In the genomic region with DNA sequence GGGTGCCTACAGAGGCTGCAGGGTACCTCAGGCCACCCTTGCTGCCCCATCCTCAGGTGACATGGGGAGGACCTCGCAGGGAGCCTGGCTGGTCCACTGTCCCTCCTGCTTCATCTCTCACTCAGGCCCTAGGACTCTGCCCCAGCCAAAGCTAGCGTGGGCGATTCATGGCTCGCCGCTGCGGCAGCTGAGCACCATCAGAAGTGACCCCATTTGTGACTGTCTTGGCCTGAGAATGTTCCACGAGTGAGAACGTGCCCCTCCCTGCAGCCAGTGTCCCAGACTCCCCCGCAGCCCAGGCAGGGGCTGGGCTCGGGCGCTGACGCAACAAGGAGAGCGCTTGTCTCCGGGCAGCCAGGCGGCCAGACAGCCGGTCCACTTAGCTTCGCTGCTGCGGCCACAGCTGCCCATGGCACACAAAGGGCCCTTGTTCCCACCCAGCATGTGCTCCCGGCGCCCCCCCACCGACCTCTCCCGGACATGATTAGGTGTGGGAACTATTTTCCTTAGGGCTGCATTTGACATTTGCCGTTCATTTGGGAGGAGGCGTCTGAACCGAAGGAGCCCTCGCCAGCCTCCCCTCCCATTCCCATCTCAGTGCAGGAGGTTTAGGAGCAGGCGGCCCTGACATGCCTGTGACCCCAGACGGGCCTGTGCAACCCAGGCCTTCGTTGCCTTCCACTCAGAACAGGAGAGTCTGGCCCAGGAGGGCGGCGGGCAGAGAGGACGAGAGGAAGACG, we compare ENCODE assay signal across 10 cellular contexts. TPM values are rescaled to one million over a fixed set of nuclear protein-coding genes. Genes with fewer than 3 reads are reported as not detected.
A peak's percentile ranks its signal among the peaks of the same experiment; 100 is the strongest.
DNase-seq lines count a peak whose midpoint lies in the region; ATAC-seq and FAIRE-seq lines count a peak whose summit lies in the region.
"Had no signal": no experiment of that assay in that cellular context is flagged by ENCODE, and none has a peak within 500 bp of the region (broad histone marks: within the 10 kb centered on the region; RNA-seq: fewer than 3 reads in every experiment).

No MANE protein-coding gene starts in this region.

- POLR2A ChIA-PET in activated CD4-positive, alpha-beta T cell treated with anti-CD3 and anti-CD28 coated beads for 36 hours (lab: Charles Lee), result no interaction called here

- H3K36me3 ChIP-seq in neuron (ENCODE audit: insufficient read depth, low read length), result no peaks in the 10 kb centered on the region
- H3K36me3 ChIP-seq: cardiac muscle cell had no signal

- no peaks in the 10 kb centered on the region for H3K9me3 Mint-ChIP-seq in activated CD4-positive, alpha-beta T cell treated with anti-CD3 and anti-CD28 coated beads for 36 hours (ENCODE audit: low read depth)

- H3K4me1 ChIP-seq in neuron (ENCODE audit: insufficient read depth, low read length), result peaks cover 15% of the 10 kb centered on the region

- H3K36me3 Mint-ChIP-seq in activated CD4-positive, alpha-beta T cell treated with anti-CD3 and anti-CD28 coated beads for 36 hours (ENCODE audit: low read depth), result no peaks in the 10 kb centered on the region

- H3K4me3 Mint-ChIP-seq in activated CD4-positive, alpha-beta T cell treated with anti-CD3 and anti-CD28 coated beads for 36 hours, result no peak overlapping the region

- H3K4me3 ChIP-seq in neuron (ENCODE audit: low read length), result no peak overlapping the region
- H3K4me3 ChIP-seq: cardiac muscle cell had no signal

- H3K4me1 Mint-ChIP-seq in activated CD4-positive, alpha-beta T cell treated with anti-CD3 and anti-CD28 coated beads for 36 hours, result peaks cover 20% of the 10 kb centered on the region

- H3K27me3 Mint-ChIP-seq in activated CD4-positive, alpha-beta T cell treated with anti-CD3 and anti-CD28 coated beads for 36 hours, result peaks cover 2% of the 10 kb centered on the region

- H3K9me3 ChIP-seq in neuron (ENCODE audit: low read length), result peaks cover 2% of the 10 kb centered on the region

- intact Hi-C loops in activated CD4-positive, alpha-beta T cell treated with anti-CD3 and anti-CD28 coated beads for 36 hours (cut with DNase I, micrococcal nuclease), result no loop called here

- no peak for ATAC-seq in activated CD4-positive, alpha-beta T cell treated with anti-CD3 and anti-CD28 coated beads for 36 hours
- no peak for ATAC-seq in HG03280 (IDR thresholded peaks at IDR 0.05; ENCODE audit: unreplicated experiment)
- ATAC-seq in HG03565 (IDR thresholded peaks at IDR 0.05; ENCODE audit: unreplicated experiment), result no peak

- H3K27me3 ChIP-seq in neuron (ENCODE audit: insufficient read depth, low read length), result no peaks in the 10 kb centered on the region
- H3K27me3 ChIP-seq: cardiac muscle cell had no signal

- peak overlapping the region; percentile 66 for H2AFZ ChIP-seq in neuron (ENCODE audit: low read depth, low read length)

- FAIRE-seq in frontal cortex (lab: Jason Lieb, UNC), result peak; percentile 70

- CTCF ChIA-PET in activated CD4-positive, alpha-beta T cell treated with anti-CD3 and anti-CD28 coated beads for 36 hours (lab: Charles Lee), result no interaction called here

- H3K27ac Mint-ChIP-seq in activated CD4-positive, alpha-beta T cell treated with anti-CD3 and anti-CD28 coated beads for 36 hours, result no peak overlapping the region

- peak; percentile 0 for DNase-seq in activated CD4-positive, alpha-beta T cell treated with anti-CD3 and anti-CD28 coated beads for 36 hours
- no peak for DNase-seq in activated CD4-positive, alpha-beta T cell treated with anti-CD3 and anti-CD28 coated beads, Interleukin-2, amount 50 U/mL, for 48 hours
- peak; percentile 83 to 85 for DNase-seq in frontal cortex (ENCODE audit: low spot score in 2 of 2)
- DNase-seq in activated effector memory CD4-positive, alpha-beta T cell treated with Interleukin-2 at 50 U/mL for 16 hours, result no peak
- DNase-seq in NCI-H226, result no peak
- DNase-seq: ACHN had no signal

RNA-seq across cellular contexts. Expression of a gene that starts 19.3 kb away (rescaled TPM):
- total RNA-seq in activated CD4-positive, alpha-beta T cell treated with anti-CD3 and anti-CD28 coated beads for 36 hours, result 10 to 100 TPM; 14.7 to 14.9 TPM
- total RNA-seq in frontal cortex, result 11.0 TPM

Comparison
In these comparisons a context has a peak if more than half of its experiments do, and no peak if none do; other contexts are left out.
1. DNase-seq: peak in activated CD4-positive, alpha-beta T cell treated with anti-CD3 and anti-CD28 coated beads for 36 hours (single experiment) and frontal cortex (2 of 2); none in activated CD4-positive, alpha-beta T cell treated with anti-CD3 and anti-CD28 coated beads, Interleukin-2, amount 50 U/mL, for 48 hours (0 of 2), activated effector memory CD4-positive, alpha-beta T cell treated with Interleukin-2 at 50 U/mL for 16 hours (single experiment) and NCI-H226 (single experiment).